Comparison of ENCODE assay signal across 1 cellular context in the genomic region with DNA sequence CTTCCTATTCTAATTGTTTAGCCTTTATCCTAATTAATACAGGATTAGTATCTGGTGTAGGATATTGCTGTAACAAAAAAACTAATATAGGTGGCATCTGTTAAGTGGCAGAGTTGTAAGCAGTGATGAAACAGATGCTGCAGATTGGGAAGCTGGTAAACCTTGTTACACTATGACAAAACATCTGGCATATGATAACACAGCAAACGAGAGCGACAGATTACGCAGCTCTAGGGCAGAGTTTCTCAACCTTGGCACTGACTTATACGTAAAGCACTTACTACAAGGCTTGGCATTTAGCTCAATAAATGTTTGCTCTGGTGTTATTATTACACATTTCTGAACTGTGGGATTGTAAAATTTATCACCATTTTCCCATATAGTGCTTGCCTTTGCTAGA.
TF ChIP-seq lines count a peak whose summit lies in the region.

No MANE protein-coding gene starts in this region.

TF ChIP-seq in H1, 55 proteins besides CTCF, POLR2A, EP300 and RAD21 (continued from another document):
- TF ChIP-seq, protein P1, sequence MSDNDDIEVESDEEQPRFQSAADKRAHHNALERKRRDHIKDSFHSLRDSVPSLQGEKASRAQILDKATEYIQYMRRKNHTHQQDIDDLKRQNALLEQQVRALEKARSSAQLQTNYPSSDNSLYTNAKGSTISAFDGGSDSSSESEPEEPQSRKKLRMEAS (IDR thresholded peaks at IDR 0.05) = no peak
- TF ChIP-seq HDAC6 (IDR thresholded peaks at IDR 0.05; ENCODE audit: low read depth, low read length) (no peak), KDM5A (IDR thresholded peaks at IDR 0.05; ENCODE audit: low read length) (no peak), EZH2 (IDR thresholded peaks at IDR 0.05; ENCODE audit: low read depth, low read length, severe bottlenecking) (no peak), CTBP2 (IDR thresholded peaks at IDR 0.05; ENCODE audit: borderline replicate concordance, insufficient read depth, insufficient read length, low read length) (no peak), SP2 (IDR thresholded peaks at IDR 0.05; ENCODE audit: low read length) (no peak)
